In genomic region chr9:136543830-136544548, GRCh38 we compare ENCODE assay signal across 8 cellular contexts. TPM values are rescaled to one million over a fixed set of nuclear protein-coding genes. Genes with fewer than 3 reads are reported as not detected.
DNase-seq lines count a peak whose midpoint lies in the region; ATAC-seq and TF ChIP-seq lines count a peak whose summit lies in the region.

No MANE protein-coding gene starts in this region.

- peak overlapping the region; percentile 79 to 81 for H3K4me3 ChIP-seq in mesenchymal stem cell (ENCODE audit: insufficient read depth in 1 of 2, low read depth in 1 of 2, low read length in 2 of 2)
- peak overlapping the region; percentile 81 to 96 (median 88) for H3K4me3 ChIP-seq in tibial nerve

- no peaks in the 10 kb centered on the region for H3K27me3 Mint-ChIP-seq in activated T-cell treated with anti-CD3 and anti-CD28 coated beads, Interleukin-2, amount 50 U/mL, for 4 hours (ENCODE audit: low read depth)
- no peaks in the 10 kb centered on the region for H3K27me3 Mint-ChIP-seq in chondrocyte (ENCODE audit: low read depth)

- H2BK12ac ChIP-seq in mesenchymal stem cell (ENCODE audit: low read length in 2 of 2) = peak overlapping the region in 1 of 2 experiments; percentile 32

- peaks cover 41% of the 10 kb centered on the region for H3K79me1 ChIP-seq in mesenchymal stem cell (replicated peaks; ENCODE audit: low read length, poor library complexity, severe bottlenecking)

- H4K91ac ChIP-seq in mesenchymal stem cell (ENCODE audit: low read length) = no peak overlapping the region

- TF ChIP-seq POLR2A in tibial nerve (IDR thresholded peaks at IDR 0.05) = peak in 1 of 2 donors; percentile 33

- peaks cover 46% of the 10 kb centered on the region for H3K4me1 ChIP-seq in mesenchymal stem cell (ENCODE audit: control insufficient read depth, insufficient read depth, low read depth, low read length)
- peaks cover 0 to 81% (median 65%) of the 10 kb centered on the region in 4 donors for H3K4me1 ChIP-seq in tibial nerve

- H3K4me1 Mint-ChIP-seq in activated T-cell treated with anti-CD3 and anti-CD28 coated beads, Interleukin-2, amount 50 U/mL, for 4 hours (ENCODE audit: low read depth) = peaks cover 52% of the 10 kb centered on the region
- peaks cover 22% of the 10 kb centered on the region for H3K4me1 Mint-ChIP-seq in chondrocyte (ENCODE audit: low read depth)

- H3K36me3 ChIP-seq in mesenchymal stem cell (ENCODE audit: control insufficient read depth in 1 of 2, insufficient read depth in 2 of 2, low read depth in 1 of 2, low read length in 2 of 2) = peaks cover 0 to 50% of the 10 kb centered on the region in 2 experiments
- H3K36me3 ChIP-seq in tibial nerve = no peaks in the 10 kb centered on the region

- no peak overlapping the region for H2BK120ac ChIP-seq in mesenchymal stem cell (ENCODE audit: low read depth, low read length)

- peak overlapping the region in 1 of 2 experiments; percentile 96 for H3K18ac ChIP-seq in mesenchymal stem cell (ENCODE audit: low read depth in 1 of 2, low read length in 2 of 2)

- no peaks in the 10 kb centered on the region for H3K9me3 ChIP-seq in mesenchymal stem cell (ENCODE audit: control insufficient read depth, low read length)
- H3K9me3 ChIP-seq in tibial nerve = no peaks in the 10 kb centered on the region

- H3K4me3 Mint-ChIP-seq in activated T-cell treated with anti-CD3 and anti-CD28 coated beads, Interleukin-2, amount 50 U/mL, for 4 hours = peak overlapping the region; percentile 91
- H3K4me3 Mint-ChIP-seq in chondrocyte (ENCODE audit: unreplicated experiment) = peak overlapping the region; percentile 78

- H3K9ac ChIP-seq in mesenchymal stem cell (ENCODE audit: low read length) = peak overlapping the region; percentile 80

- no peaks in the 10 kb centered on the region for H3K27me3 ChIP-seq in mesenchymal stem cell (ENCODE audit: control insufficient read depth in 1 of 2, insufficient read depth in 1 of 2, low read length in 2 of 2)
- no peaks in the 10 kb centered on the region for H3K27me3 ChIP-seq in tibial nerve

- H3K27ac ChIP-seq in mesenchymal stem cell (ENCODE audit: low read length, poor library complexity, severe bottlenecking) (no peak overlapping the region), tibial nerve (peak overlapping the region; percentile 78 to 98 (median 94))

- H3K36me3 Mint-ChIP-seq in activated T-cell treated with anti-CD3 and anti-CD28 coated beads, Interleukin-2, amount 50 U/mL, for 4 hours (ENCODE audit: insufficient read depth) = peaks cover 16% of the 10 kb centered on the region
- H3K36me3 Mint-ChIP-seq in chondrocyte (ENCODE audit: low read depth) = peaks cover 2% of the 10 kb centered on the region

- peak overlapping the region in 1 of 2 experiments; percentile 59 for H3K23ac ChIP-seq in mesenchymal stem cell (ENCODE audit: low read length in 2 of 2)

- H3K14ac ChIP-seq in mesenchymal stem cell (ENCODE audit: low read length in 2 of 2) = peak overlapping the region in 1 of 2 experiments; percentile 99

- H4K8ac ChIP-seq in mesenchymal stem cell (ENCODE audit: low read length) = no peak overlapping the region

- no peak overlapping the region for H2AK5ac ChIP-seq in mesenchymal stem cell (ENCODE audit: low read length, severe bottlenecking)

- no peak for ATAC-seq in activated T-cell treated with anti-CD3 and anti-CD28 coated beads, Interleukin-2, amount 50 U/mL, for 4 hours

- TF ChIP-seq EP300 in tibial nerve (IDR thresholded peaks at IDR 0.05) = peak; percentile 59 to 80

- no peak overlapping the region for H2BK15ac ChIP-seq in mesenchymal stem cell (ENCODE audit: low read depth, poor library complexity, severe bottlenecking)

- no peak for TF ChIP-seq CTCF in chondrocyte (IDR thresholded peaks at IDR 0.05)
- no peak for TF ChIP-seq CTCF in tibial nerve (IDR thresholded peaks at IDR 0.05)
- TF ChIP-seq CTCF in GM20000 (IDR thresholded peaks at IDR 0.05; ENCODE audit: extremely low read depth, missing control alignments) = no peak

- H3K9me3 Mint-ChIP-seq in activated T-cell treated with anti-CD3 and anti-CD28 coated beads, Interleukin-2, amount 50 U/mL, for 4 hours = no peaks in the 10 kb centered on the region
- no peaks in the 10 kb centered on the region for H3K9me3 Mint-ChIP-seq in chondrocyte (ENCODE audit: low read depth)

- H2AFZ ChIP-seq in mesenchymal stem cell (ENCODE audit: low read depth, low read length) = no peak overlapping the region

- peak overlapping the region in 1 of 2 experiments; percentile 60 for H3K4ac ChIP-seq in mesenchymal stem cell (ENCODE audit: low read depth in 1 of 2, low read length in 2 of 2)

- no peak overlapping the region for H3K27ac Mint-ChIP-seq in chondrocyte (ENCODE audit: unreplicated experiment)

- H2BK5ac ChIP-seq in mesenchymal stem cell (ENCODE audit: low read depth, low read length, poor library complexity, severe bottlenecking) = no peak overlapping the region

- WGBS in mesenchymal stem cell = 71% methylated on average over 31 of the region's 31 CpGs
- 20 to 30% methylated on average over 25 to 28 of the region's 31 CpGs for WGBS in tibial nerve, 2 donors

- H3K4me2 ChIP-seq in mesenchymal stem cell (ENCODE audit: low read length, poor library complexity, severe bottlenecking) = peak overlapping the region; percentile 92

- DNase-seq in activated T-cell treated with anti-CD3 and anti-CD28 coated beads, Interleukin-2, amount 50 U/mL, for 4 hours = no peak
- no peak for DNase-seq in activated T-cell treated with anti-CD3 and anti-CD28 coated beads, Interleukin-2, amount 50 U/mL, for 48 hours
- no peak for DNase-seq in chondrocyte (ENCODE audit: low spot score)
- no peak for DNase-seq in mesenchymal stem cell
- peak; percentile 54 to 71 for DNase-seq in tibial nerve (ENCODE audit: low spot score in 2 of 2)
- no peak for DNase-seq in NCI-H1694 (lab: John Stamatoyannopoulos, UW)
- DNase-seq in GM20000 (ENCODE audit: low spot score) = no peak
- no peak for DNase-seq in stimulated activated CD4-positive, alpha-beta T cell treated with anti-CD3 and anti-CD28 coated beads, Interleukin-4, amount 100 ng/mL, for 24 hours

RNA-seq across cellular contexts. Expression of gene NOTCH1, which starts 1.9 kb away (rescaled TPM):
- 100 to 1,000 TPM; 124 to 128 (median 125) TPM for total RNA-seq in activated T-cell treated with anti-CD3 and anti-CD28 coated beads, Interleukin-2, amount 50 U/mL, for 4 hours
- total RNA-seq in chondrocyte (11.6 to 28.7 TPM (median 27.5 TPM) in 3 replicates), tibial nerve (10 to 100 TPM; 29.3 to 65.4 (median 41.5) TPM)
- polyA plus RNA-seq in mesenchymal stem cell (2013, experiment 1 of 2) = 15.4 TPM
- polyA plus RNA-seq in mesenchymal stem cell (2013, experiment 2 of 2) = 13.5 TPM

Comparison
In these comparisons a context has a peak if more than half of its experiments do, and no peak if none do; other contexts are left out.
1. DNase-seq: peak in tibial nerve (2 of 2); none in activated T-cell treated with anti-CD3 and anti-CD28 coated beads, Interleukin-2, amount 50 U/mL, for 4 hours (single experiment), activated T-cell treated with anti-CD3 and anti-CD28 coated beads, Interleukin-2, amount 50 U/mL, for 48 hours (0 of 2), chondrocyte (single experiment), mesenchymal stem cell (single experiment), NCI-H1694 (single experiment), GM20000 (single experiment) and stimulated activated CD4-positive, alpha-beta T cell treated with anti-CD3 and anti-CD28 coated beads, Interleukin-4, amount 100 ng/mL, for 24 hours (single experiment).